8 cellular contexts compared by ENCODE assay signal in genomic region chr1:207052736-207053545, GRCh38. TPM values are rescaled to one million over a fixed set of nuclear protein-coding genes. Genes with fewer than 3 reads are reported as not detected.
DNase-seq lines count a peak whose midpoint lies in the region; ATAC-seq and TF ChIP-seq lines count a peak whose summit lies in the region.

PFKFB2 (plus strand) TSS chr1:207053275; CDS start chr1:207054718, 1,443 bp downstream.

- under 1% methylated on average over 51 of the region's 51 CpGs for WGBS in liver

- H3K4me3 Mint-ChIP-seq in activated CD8-positive, alpha-beta T cell treated with anti-CD3 and anti-CD28 coated beads, Interleukin-2, amount 10 ng/mL, durations not matched to agents 7 days and 5 days, result peak within 1 kb of the TSS; percentile 86

- H3K27ac ChIP-seq in C4-2B, result peak within 1 kb of the TSS; percentile 83
- H3K27ac ChIP-seq in duodenal mucosa (ENCODE audit: low read depth, low read length), result peak within 1 kb of the TSS; percentile 90
- H3K27ac ChIP-seq in liver (ENCODE audit: low read depth in 1 of 2, low read length in 2 of 2), result peak within 1 kb of the TSS; percentile 79 to 86

- H3K4me3 ChIP-seq in duodenal mucosa (ENCODE audit: low read depth in 1 of 2, low read length in 2 of 2) (peak within 1 kb of the TSS; percentile 82 to 86), liver (ENCODE audit: low read depth in 1 of 3, low read length in 3 of 3) (peak within 1 kb of the TSS; percentile 69 to 82 (median 76))

- H3K9ac ChIP-seq in duodenal mucosa (ENCODE audit: low read depth in 1 of 2, low read length in 2 of 2), result peak within 1 kb of the TSS; percentile 85 to 99
- H3K9ac ChIP-seq in liver (ENCODE audit: low read depth in 1 of 2, low read length in 2 of 2), result peak within 1 kb of the TSS; percentile 59 to 83

- H3K4me1 ChIP-seq in duodenal mucosa (ENCODE audit: control insufficient read depth in 1 of 2, insufficient read depth in 2 of 2, low read length in 2 of 2) (peaks cover 37 to 44% of the 10 kb centered on the region in 2 donors), liver (ENCODE audit: control insufficient read depth in 4 of 4, insufficient read depth in 4 of 4, low read length in 3 of 4) (peaks cover 1 to 33% (median 10%) of the 10 kb centered on the region in 4 donors)

- TF ChIP-seq CTCF in C4-2B (conservative IDR thresholded peaks at IDR 0.05), result no peak; the same call in 1 of the 2 replicates
- TF ChIP-seq CTCF in liver (IDR thresholded peaks at IDR 0.05; ENCODE audit: low read depth, low read length, missing input control), result peak; percentile 33

- no peaks in the 10 kb centered on the region for H3K9me3 Mint-ChIP-seq in activated CD8-positive, alpha-beta T cell treated with anti-CD3 and anti-CD28 coated beads, Interleukin-2, amount 10 ng/mL, durations not matched to agents 7 days and 5 days (ENCODE audit: insufficient read depth)

- POLR2A ChIA-PET in activated CD8-positive, alpha-beta T cell treated with anti-CD3 and anti-CD28 coated beads, Interleukin-2, amount 10 ng/mL, durations not matched to agents 7 days and 5 days (lab: Charles Lee), result no interaction called here

- H3K36me3 ChIP-seq in duodenal mucosa (ENCODE audit: control insufficient read depth in 1 of 2, insufficient read depth in 2 of 2, low read length in 2 of 2), result peaks cover 14 to 17% of the 10 kb centered on the region in 2 donors
- peaks cover 0 to 14% (median 3%) of the 10 kb centered on the region in 4 donors for H3K36me3 ChIP-seq in liver (ENCODE audit: control insufficient read depth in 4 of 4, insufficient read depth in 3 of 4, low read depth in 1 of 4, low read length in 3 of 4)

- CTCF ChIA-PET in activated CD8-positive, alpha-beta T cell treated with anti-CD3 and anti-CD28 coated beads, Interleukin-2, amount 10 ng/mL, durations not matched to agents 7 days and 5 days (lab: Charles Lee), result interaction anchor here (0.6 to 2.1 kb wide), 14 partner anchors 15 to 449 kb away, joined by 3 to 12 read pairs (median 6); no protein-coding TSS in a partner anchor

- peak; percentile 25 to 27 for TF ChIP-seq RAD21 in liver (IDR thresholded peaks at IDR 0.05)

- peak; percentile 94 for DNase-seq in NCI-H748 treated with DMSO at 0.1 percent for 48 hours (lab: John Stamatoyannopoulos, UW)
- DNase-seq in activated CD8-positive, alpha-beta T cell treated with anti-CD3 and anti-CD28 coated beads, Interleukin-2, amount 10 ng/mL, durations not matched to agents 7 days and 5 days, result peak; percentile 96
- peak; percentile 90 to 91 for DNase-seq in stimulated activated CD4-positive, alpha-beta T cell treated with anti-CD3 and anti-CD28 coated beads, Interleukin-2, amount 100 ng/mL, for 48 hours

- H3K27ac Mint-ChIP-seq in activated CD8-positive, alpha-beta T cell treated with anti-CD3 and anti-CD28 coated beads, Interleukin-2, amount 10 ng/mL, durations not matched to agents 7 days and 5 days, result peak within 1 kb of the TSS; percentile 92

- peaks cover 13% of the 10 kb centered on the region for H3K36me3 Mint-ChIP-seq in activated CD8-positive, alpha-beta T cell treated with anti-CD3 and anti-CD28 coated beads, Interleukin-2, amount 10 ng/mL, durations not matched to agents 7 days and 5 days (ENCODE audit: low read depth)

- H3K27me3 Mint-ChIP-seq in activated CD8-positive, alpha-beta T cell treated with anti-CD3 and anti-CD28 coated beads, Interleukin-2, amount 10 ng/mL, durations not matched to agents 7 days and 5 days (ENCODE audit: low read depth), result no peaks in the 10 kb centered on the region

- peaks cover 48% of the 10 kb centered on the region for H3K4me1 Mint-ChIP-seq in activated CD8-positive, alpha-beta T cell treated with anti-CD3 and anti-CD28 coated beads, Interleukin-2, amount 10 ng/mL, durations not matched to agents 7 days and 5 days (ENCODE audit: low read depth)

- ATAC-seq in GM19351 (IDR thresholded peaks at IDR 0.05; ENCODE audit: unreplicated experiment) (peak; percentile 81), HG03469 (IDR thresholded peaks at IDR 0.05; ENCODE audit: unreplicated experiment) (peak; percentile 47)
- ATAC-seq in activated CD8-positive, alpha-beta T cell treated with anti-CD3 and anti-CD28 coated beads, Interleukin-2, amount 10 ng/mL, durations not matched to agents 7 days and 5 days, result peak; percentile 93

- no peaks in the 10 kb centered on the region for H3K9me3 ChIP-seq in duodenal mucosa (ENCODE audit: control insufficient read depth in 1 of 2, low read length in 2 of 2)
- H3K9me3 ChIP-seq in liver (ENCODE audit: control insufficient read depth in 4 of 4, low read length in 3 of 4), result no peaks in the 10 kb centered on the region

- H3K27me3 ChIP-seq in duodenal mucosa (ENCODE audit: control insufficient read depth in 1 of 2, insufficient read depth in 2 of 2, low read length in 2 of 2), result no peaks in the 10 kb centered on the region
- no peaks in the 10 kb centered on the region for H3K27me3 ChIP-seq in liver (ENCODE audit: control insufficient read depth in 4 of 4, insufficient read depth in 4 of 4, low read length in 3 of 4)

TF ChIP-seq in liver, 16 proteins besides CTCF, POLR2A, EP300 and RAD21:
- peak in 1 of 2 donors; percentile 76 for TF ChIP-seq JUND (IDR thresholded peaks at IDR 0.05)
- peak; percentile 21 for TF ChIP-seq FOXA2 (IDR thresholded peaks at IDR 0.05)
- peak; percentile 78 for TF ChIP-seq MAX (IDR thresholded peaks at IDR 0.05)
- TF ChIP-seq FOXA1 (IDR thresholded peaks at IDR 0.05), result peak; percentile 24
- TF ChIP-seq HNF4A (conservative IDR thresholded peaks at IDR 0.05), result peak; percentile 24 to 42
- peak in 1 of 2 donors; percentile 42 for TF ChIP-seq EGR1 (IDR thresholded peaks at IDR 0.05; ENCODE audit: low read depth in 2 of 2)
- peak; percentile 94 for TF ChIP-seq REST (IDR thresholded peaks at IDR 0.05)
- TF ChIP-seq GABPA (IDR thresholded peaks at IDR 0.05 in 1 of 2, conservative IDR thresholded peaks at IDR 0.05 in 1 of 2), result peak in 1 of 2 donors; percentile 17
- no peak for TF ChIP-seq NR2F2 (IDR thresholded peaks at IDR 0.05)
- TF ChIP-seq YY1 (IDR thresholded peaks at IDR 0.05), result peak; percentile 90
- TF ChIP-seq RXRA (IDR thresholded peaks at IDR 0.05), result peak in 1 of 2 donors; percentile 51
- peak; percentile 69 for TF ChIP-seq TAF1 (conservative IDR thresholded peaks at IDR 0.05)
- no peak for TF ChIP-seq HNF4G (IDR thresholded peaks at IDR 0.05)
- peak; percentile 100 for TF ChIP-seq ZBTB33 (IDR thresholded peaks at IDR 0.05)
- TF ChIP-seq SP1 (IDR thresholded peaks at IDR 0.05), result peak; percentile 76
- TF ChIP-seq ATF3 (IDR thresholded peaks at IDR 0.05), result no peak
TF ChIP-seq in liver: peak in this region for 13.

RNA-seq across cellular contexts. Expression of gene PFKFB2, which starts in this region (rescaled TPM):
- total RNA-seq in activated CD8-positive, alpha-beta T cell treated with anti-CD3 and anti-CD28 coated beads, Interleukin-2, amount 10 ng/mL, durations not matched to agents 7 days and 5 days, result 1 to 10 TPM; 5.0 to 6.6 TPM
- 1 to 10 TPM; 4.0 to 5.9 TPM for total RNA-seq in liver
- 1 to 10 TPM; 1.5 to 2.0 TPM for polyA plus RNA-seq in liver

Comparison
In these comparisons a context has a peak if more than half of its experiments do, and no peak if none do; other contexts are left out.
1. Peak in every context shown above with its lines: DNase-seq, ATAC-seq, H3K4me3 ChIP-seq and H3K27ac ChIP-seq.